ENCODE assay signal across 21 cellular contexts in the genomic region with DNA sequence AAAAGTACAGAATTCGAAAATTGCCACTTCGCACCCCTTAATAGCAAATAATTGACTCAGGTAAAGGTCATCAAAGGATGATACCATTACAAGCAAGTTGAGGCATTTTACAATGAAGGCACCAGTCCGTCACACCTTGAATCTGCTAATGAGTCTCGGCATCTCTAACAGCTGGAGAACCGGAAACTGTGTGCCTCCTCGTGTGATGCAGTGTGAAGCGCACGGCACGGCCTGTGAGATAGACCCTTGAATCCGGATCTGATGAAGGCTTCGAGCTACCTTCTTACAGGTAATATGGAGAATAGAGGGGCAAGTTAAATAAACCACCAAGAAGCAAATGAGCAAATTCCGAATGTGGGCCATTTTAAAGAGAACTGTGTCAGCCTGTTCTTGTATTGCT. TPM values are rescaled to one million over a fixed set of nuclear protein-coding genes. Genes with fewer than 3 reads are reported as not detected.
DNase-seq lines count a peak whose midpoint lies in the region; ATAC-seq and TF ChIP-seq lines count a peak whose summit lies in the region.
"Had no signal": no experiment of that assay in that cellular context is flagged by ENCODE, and none has a peak within 500 bp of the region (broad histone marks: within the 10 kb centered on the region; RNA-seq: fewer than 3 reads in every experiment).

No MANE protein-coding gene starts in this region.

- no peaks in the 10 kb centered on the region for H3K4me1 ChIP-seq in GM23338 (ENCODE audit: insufficient read depth)

- H3K9ac ChIP-seq in neural cell (ENCODE audit: low read length), result no peak overlapping the region

- H3K4me2 ChIP-seq in GM23338 (no peak overlapping the region), neural cell (ENCODE audit: low read length) (no peak overlapping the region)

- H3F3A ChIP-seq in GM23338 (replicated peaks; ENCODE audit: low read depth), result no peaks in the 10 kb centered on the region
- H3F3A ChIP-seq in neural cell (ENCODE audit: insufficient read depth, low read length, poor library complexity, severe bottlenecking), result no peaks in the 10 kb centered on the region

- H3K79me2 ChIP-seq in GM23338 (replicated peaks; ENCODE audit: insufficient read depth) (no peaks in the 10 kb centered on the region), neural cell (replicated peaks; ENCODE audit: insufficient read depth, low read length) (peaks cover 23% of the 10 kb centered on the region)

- TF ChIP-seq RAD21 in neural cell (conservative IDR thresholded peaks at IDR 0.05), result no peak

- CTCF ChIA-PET in T-cell (lab: Charles Lee), result interaction anchor here in 1 of 2 donors (0.6 to 1.1 kb wide), 2 partner anchors 14 to 455 kb away, joined by 4 read pairs; no protein-coding TSS in a partner anchor

- no peak for TF ChIP-seq CTCF in GM23338 (conservative IDR thresholded peaks at IDR 0.05; ENCODE audit: low read depth in 2 of 2)
- TF ChIP-seq CTCF in brain (conservative IDR thresholded peaks at IDR 0.05), result no peak
- TF ChIP-seq CTCF in neural cell (IDR thresholded peaks at IDR 0.05; ENCODE audit: poor library complexity, severe bottlenecking), result no peak

- no peaks in the 10 kb centered on the region for H3K36me3 Mint-ChIP-seq in GM23338 (ENCODE audit: low read depth)
- H3K36me3 Mint-ChIP-seq in brain, result no peaks in the 10 kb centered on the region
- H3K36me3 Mint-ChIP-seq in T-cell, result no peaks in the 10 kb centered on the region
- H3K36me3 Mint-ChIP-seq: CD14-positive monocyte had no signal

- POLR2A ChIA-PET in T-cell (lab: Charles Lee), result no interaction called here

- H3K4me3 Mint-ChIP-seq in GM23338, result no peak overlapping the region
- peak overlapping the region in 1 of 5 experiments; percentile 35 for H3K4me3 Mint-ChIP-seq in brain
- H3K4me3 Mint-ChIP-seq in T-cell, result no peak overlapping the region
- H3K4me3 Mint-ChIP-seq: CD14-positive monocyte had no signal

- H3K36me3 ChIP-seq in GM23338 (ENCODE audit: insufficient read depth), result no peaks in the 10 kb centered on the region
- no peaks in the 10 kb centered on the region for H3K36me3 ChIP-seq in neural cell (ENCODE audit: insufficient read depth, low read length)
- H3K36me3 ChIP-seq: SJSA1 had no signal

- H3K27ac Mint-ChIP-seq in GM23338 (no peak overlapping the region), brain (peak overlapping the region; percentile 61 to 91 (median 82)), T-cell (no peak overlapping the region)
- H3K27ac Mint-ChIP-seq: CD14-positive monocyte had no signal

- H3K9me2 ChIP-seq in GM23338 (ENCODE audit: insufficient read depth) (no peaks in the 10 kb centered on the region), neural cell (ENCODE audit: insufficient read depth, low read length) (no peaks in the 10 kb centered on the region)

- H3K9me3 ChIP-seq in neural cell (ENCODE audit: low read length), result no peaks in the 10 kb centered on the region
- H3K9me3 ChIP-seq: SJSA1 had no signal

- peak overlapping the region; percentile 56 for H2AFZ ChIP-seq in GM23338
- no peak overlapping the region for H2AFZ ChIP-seq in neural cell (ENCODE audit: low read depth, low read length)

- H3K27me3 ChIP-seq in GM23338 (ENCODE audit: insufficient read depth), result no peaks in the 10 kb centered on the region
- no peaks in the 10 kb centered on the region for H3K27me3 ChIP-seq in neural cell (ENCODE audit: insufficient read depth, low read depth, low read length)
- H3K27me3 ChIP-seq: SJSA1 had no signal

- H4K20me1 ChIP-seq in GM23338 (replicated peaks; ENCODE audit: insufficient read depth) (no peaks in the 10 kb centered on the region), neural cell (ENCODE audit: insufficient read depth) (no peaks in the 10 kb centered on the region)

- no peak overlapping the region for H3K4me3 ChIP-seq in GM23338
- H3K4me3 ChIP-seq in neural cell (ENCODE audit: low read length), result no peak overlapping the region
- H3K4me3 ChIP-seq: SJSA1 had no signal

- no peak for DNase-seq in GM23338 (ENCODE audit: low spot score)
- peak; percentile 20 for DNase-seq in NCI-H146 (lab: John Stamatoyannopoulos, UW)
- DNase-seq in effector CD8-positive, alpha-beta T cell (lab: John Stamatoyannopoulos, UW), result no peak
- no peak for DNase-seq in T-cell
- DNase-seq in iPS-NIHi7 (ENCODE audit: extremely low spot score), result no peak
- DNase-seq: ACHN, AML-193, DMS 273 treated with DMSO at 0.1 percent for 48 hours, H7, NCI-H1105 treated with DMSO at 0.1 percent for 48 hours, NCI-H2029 treated with DMSO at 0.1 percent for 48 hours, NCI-H345, NCI-H526, PC-3, SW 1271 had no signal

- no peak for ATAC-seq in GM23338
- no peak for ATAC-seq in T-cell (replicated peaks in 1 of 4)
- ATAC-seq in HG03469 (IDR thresholded peaks at IDR 0.05; ENCODE audit: unreplicated experiment), result no peak
- ATAC-seq: PC-3 had no signal

- no peak for TF ChIP-seq EP300 in neural cell (conservative IDR thresholded peaks at IDR 0.05; ENCODE audit: poor library complexity, severe bottlenecking)

- H3K27me3 Mint-ChIP-seq in GM23338 (ENCODE audit: insufficient read depth, low read depth, poor library complexity), result peaks cover 5% of the 10 kb centered on the region
- no peaks in the 10 kb centered on the region for H3K27me3 Mint-ChIP-seq in brain
- no peaks in the 10 kb centered on the region for H3K27me3 Mint-ChIP-seq in T-cell

- 0 out of 3 replicates have a peak, but pooled peaks cover 2% of the 10 kb centered on the region for H3K4me1 Mint-ChIP-seq in GM23338
- H3K4me1 Mint-ChIP-seq in brain, result peaks cover 38% of the 10 kb centered on the region
- H3K4me1 Mint-ChIP-seq in T-cell, result no peaks in the 10 kb centered on the region

- H3K27ac ChIP-seq in GM23338 (ENCODE audit: low read depth) (no peak overlapping the region), neural cell (ENCODE audit: low read length) (peak overlapping the region; percentile 13)
- H3K27ac ChIP-seq: RWPE1, SJSA1 had no signal

- H3K9me3 Mint-ChIP-seq in GM23338, result no peaks in the 10 kb centered on the region
- no peaks in the 10 kb centered on the region for H3K9me3 Mint-ChIP-seq in brain
- H3K9me3 Mint-ChIP-seq in T-cell, result no peaks in the 10 kb centered on the region

TF ChIP-seq in GM23338, 12 proteins besides CTCF, POLR2A, EP300 and RAD21 (continues in another document):
- TF ChIP-seq STAT1 (IDR thresholded peaks at IDR 0.05; ENCODE audit: unreplicated experiment) (no peak), EZH2phosphoT487 (IDR thresholded peaks at IDR 0.05; ENCODE audit: unreplicated experiment) (no peak)

TF ChIP-seq in neural cell, 6 proteins besides CTCF, POLR2A, EP300 and RAD21:
- TF ChIP-seq MXI1 (conservative IDR thresholded peaks at IDR 0.05; ENCODE audit: poor library complexity, severe bottlenecking) (no peak), TAF1 (IDR thresholded peaks at IDR 0.05; ENCODE audit: low read depth) (no peak), EZH2 (IDR thresholded peaks at IDR 0.05; ENCODE audit: borderline replicate concordance, insufficient read depth, low read length, poor library complexity, severe bottlenecking) (no peak), SMC3 (conservative IDR thresholded peaks at IDR 0.05; ENCODE audit: poor library complexity) (no peak)

RNA-seq across cellular contexts. Expression of a gene that starts 19.8 kb away (rescaled TPM):
- total RNA-seq in GM23338 (2014; rRNA removed; shearing (Covaris generic)), result 386 and 424 TPM in 2 replicates
- polyA plus RNA-seq in GM23338 (2016; fragmentation: Nextera tagmentation; extraction: Ambion mirVana) (189 TPM in 2 replicates), brain (ENCODE audit: insufficient read depth, low read depth, low replicate concordance) (7,715 TPM), neural cell (14,333 and 15,501 TPM in 2 replicates)
- 7,980 and 9,115 TPM in 2 replicates for polyA minus RNA-seq in neural cell
- 100 to 1,000 TPM in 3 of 5 donors, 10 to 100 TPM in 2; 89.3 to 310 (median 100) TPM for total RNA-seq in T-cell

RNA-seq across cellular contexts. Expression of a gene that starts 56.2 kb away (rescaled TPM):
- total RNA-seq in GM23338 (2014; rRNA removed; shearing (Covaris generic)), result 608 and 728 TPM in 2 replicates
- polyA plus RNA-seq in GM23338 (2016; fragmentation: Nextera tagmentation; extraction: Ambion mirVana), result 187 and 191 TPM in 2 replicates
- polyA plus RNA-seq in brain (ENCODE audit: insufficient read depth, low read depth, low replicate concordance), result 189 TPM
- 56.2 and 63.0 TPM in 2 replicates for polyA plus RNA-seq in neural cell
- polyA minus RNA-seq in neural cell, result 26.5 and 29.0 TPM in 2 replicates
- 10 to 100 TPM; 16.4 to 53.7 (median 48.4) TPM for total RNA-seq in T-cell

Comparison
In these comparisons a context has a peak if more than half of its experiments do, and no peak if none do; other contexts are left out.
1. H3K27ac Mint-ChIP-seq: peak in brain (5 of 5); none in GM23338 (single experiment) and T-cell (0 of 2).
2. RNA of a gene that starts 19.8 kb away (polyA plus RNA-seq): 14,333 to 15,501 TPM in neural cell and 7,715 TPM in brain (single experiment); 189 TPM in GM23338; every median in the first group is over 10 times any median in the second.